Comparison of ENCODE assay signal across 34 cellular contexts in the genomic region with DNA sequence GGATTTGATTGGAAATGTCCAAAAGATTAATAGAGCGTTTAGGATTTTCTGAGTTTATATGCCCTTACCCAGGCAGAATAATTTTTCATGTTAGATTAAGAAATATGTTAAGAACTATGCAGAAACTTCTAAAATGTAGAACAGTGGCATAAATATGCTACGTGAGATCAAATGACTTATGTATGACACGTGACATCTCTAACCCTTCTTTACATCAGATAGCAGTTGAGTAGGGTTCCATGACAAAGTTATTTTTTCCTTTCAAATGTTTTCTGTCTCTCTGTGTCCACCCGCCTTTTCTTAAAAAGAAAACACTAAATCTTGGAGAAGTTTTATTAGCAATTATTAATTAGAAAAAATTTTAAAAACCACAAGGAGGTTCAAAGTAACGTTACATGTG.
"Had no signal": no experiment of that assay in that cellular context is flagged by ENCODE, and none has a peak within 500 bp of the region (broad histone marks: within the 10 kb centered on the region; RNA-seq: fewer than 3 reads in every experiment).

No MANE protein-coding gene starts in this region.

- H3K9me3 ChIP-seq: MG63 had no signal

- H3K36me3 ChIP-seq: MG63 had no signal

- H3K4me2 ChIP-seq: KMS-11 had no signal

- DNase-seq: Karpas-422, Kasumi-1, MG63, MM.1S, MV-4-11, NCI-H1048, NCI-H1092, NCI-H1092 treated with DMSO at 0.1 percent for 48 hours, NCI-H1105, NCI-H1105 treated with DMSO at 0.1 percent for 48 hours, NCI-H1417, NCI-H1417 treated with DMSO at 0.1 percent for 48 hours, NCI-H1436, NCI-H1436 treated with DMSO at 0.1 percent for 48 hours, NCI-H146, NCI-H1694, NCI-H1694 treated with DMSO at 0.1 percent for 48 hours, NCI-H187, NCI-H187 treated with DMSO at 0.1 percent for 48 hours, NCI-H1930, NCI-H2029, NCI-H2029 treated with DMSO at 0.1 percent for 48 hours, NCI-H2081, NCI-H2081 treated with DMSO at 0.1 percent for 48 hours, NCI-H2107, NCI-H2171, NCI-H2171 treated with DMSO at 0.1 percent for 48 hours, NCI-H2227 treated with DMSO at 0.1 percent for 48 hours, NCI-H226, NCI-H345, NCI-H446, NCI-H446 treated with DMSO at 0.1 percent for 48 hours, NCI-H510A had no signal

- H3K27ac ChIP-seq: KMS-11 had no signal

- H3K9ac ChIP-seq: KMS-11 had no signal

- H3K4me3 ChIP-seq: MG63 had no signal
